32 cellular contexts compared by ENCODE assay signal in the genomic region with DNA sequence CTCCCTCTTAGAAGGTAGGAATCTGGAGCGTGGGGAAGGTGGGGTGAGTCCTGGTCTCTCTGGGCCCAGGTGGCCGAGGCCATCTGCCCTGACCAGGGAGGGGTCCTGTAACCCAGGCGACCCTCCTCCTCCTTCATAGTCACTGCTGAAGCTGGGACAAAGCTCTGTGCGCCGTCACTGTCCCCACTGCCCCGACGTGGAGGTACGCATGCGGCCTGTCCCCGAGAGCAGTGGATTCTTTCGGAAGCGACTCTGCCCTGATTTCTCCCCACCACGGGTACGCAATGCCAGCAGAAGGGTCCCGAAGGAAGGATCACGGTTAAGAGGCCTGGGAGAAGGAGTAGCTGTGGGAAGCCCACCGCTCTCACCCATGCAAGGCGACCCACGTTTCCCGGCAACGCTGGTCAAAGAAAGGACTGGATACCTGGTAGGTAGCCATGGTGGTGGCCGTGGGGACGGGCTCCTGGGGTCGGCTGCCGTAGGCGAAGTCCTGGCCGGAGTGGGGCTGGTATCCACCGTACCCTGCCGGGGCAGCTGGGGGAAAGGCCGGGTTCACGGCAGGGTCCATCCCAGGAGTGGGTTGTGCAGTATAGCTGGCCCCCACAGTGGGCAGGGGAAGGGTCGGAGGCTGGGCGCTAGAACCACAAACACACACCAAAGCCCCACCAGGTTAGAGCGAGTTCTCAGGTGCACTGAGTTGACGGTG. TPM values are rescaled to one million over a fixed set of nuclear protein-coding genes. Genes with fewer than 3 reads are reported as not detected.
"Had no signal": no experiment of that assay in that cellular context is flagged by ENCODE, and none has a peak within 500 bp of the region (broad histone marks: within the 10 kb centered on the region; RNA-seq: fewer than 3 reads in every experiment).

No MANE protein-coding gene starts in this region.

- H3K27ac ChIP-seq: colonic mucosa, epithelial cell of prostate, esophagus squamous epithelium, gastrocnemius medialis, heart right ventricle, left lung, lower lobe of right lung had no signal

- H3K36me3 ChIP-seq: colonic mucosa, esophagus squamous epithelium, gastrocnemius medialis, heart right ventricle, left lung, lower lobe of right lung had no signal

- H3K9me3 Mint-ChIP-seq: effector memory CD8-positive, alpha-beta T cell; mesothelial cell of epicardium had no signal

- H3K27ac Mint-ChIP-seq: dendritic cell treated with granulocyte-macrophage colony-stimulating factor and Interleukin-4, amounts not matched to agents 40 ng/mL and 50 ng/mL, for 4 days; effector memory CD8-positive, alpha-beta T cell; mesothelial cell of epicardium had no signal

- H3K4me3 ChIP-seq: colonic mucosa, esophagus squamous epithelium, gastrocnemius medialis, heart right ventricle, left lung, lower lobe of right lung, mucosa of descending colon had no signal

- H3K27me3 ChIP-seq: colonic mucosa had no signal

- H3K9me3 ChIP-seq: colonic mucosa, esophagus squamous epithelium, gastrocnemius medialis, left lung, lower lobe of right lung, mucosa of descending colon had no signal

- H3K4me1 Mint-ChIP-seq: mesothelial cell of epicardium, naive B cell had no signal

- H3K36me3 Mint-ChIP-seq: mesothelial cell of epicardium, naive B cell had no signal

- H3K4me3 Mint-ChIP-seq: dendritic cell treated with granulocyte-macrophage colony-stimulating factor and Interleukin-4, amounts not matched to agents 40 ng/mL and 50 ng/mL, for 4 days; effector memory CD8-positive, alpha-beta T cell; mesothelial cell of epicardium; naive B cell had no signal

- H3K4me1 ChIP-seq: colonic mucosa, esophagus squamous epithelium, gastrocnemius medialis, heart right ventricle, left lung, lower lobe of right lung had no signal

- ATAC-seq: effector memory CD8-positive, alpha-beta T cell; esophagus mucosa; gastrocnemius medialis; heart right ventricle; left cardiac atrium; left lung; left ventricle myocardium superior; lower lobe of right lung; mucosa of descending colon had no signal

- DNase-seq: colonic mucosa; cortex of kidney; effector CD8-positive, alpha-beta T cell; effector memory CD8-positive, alpha-beta T cell; erythroblast; esophagus squamous epithelium; foreskin fibroblast; foreskin melanocyte; gastrocnemius medialis; glutamatergic neuron; head of caudate nucleus; heart right ventricle; hippocampal formation; left cardiac atrium; left ventricle myocardium superior; lower lobe of right lung; mesenchymal stem cell; mucosa of descending colon; naive B cell had no signal

RNA-seq across cellular contexts. Expression of gene ZFR2, which starts 34.3 kb away (rescaled TPM):
- total RNA-seq: colonic mucosa, esophagus mucosa, esophagus squamous epithelium, gastrocnemius medialis, left ventricle myocardium superior, lung microvascular endothelial cell, mesenteric fat pad, myocyte had no signal
- polyA plus RNA-seq: heart right ventricle, keratinocyte had no signal

RNA-seq across cellular contexts. Expression of gene ATCAY, which starts 46.0 kb away (rescaled TPM):
- total RNA-seq: dermis microvascular lymphatic vessel endothelial cell, esophagus mucosa, esophagus squamous epithelium, gastrocnemius medialis, glomerular endothelial cell, heart right ventricle, kidney epithelial cell, left cardiac atrium, left lung, left ventricle myocardium superior, lower leg skin, lower lobe of right lung, lung microvascular endothelial cell, mesenteric fat pad, mesothelial cell of epicardium, myocyte had no signal
- polyA plus RNA-seq: heart right ventricle, keratinocyte had no signal

RNA-seq across cellular contexts. Expression of gene MATK, which starts 48.3 kb away (rescaled TPM):
- total RNA-seq: glomerular endothelial cell, myocyte had no signal
